Comparison of ENCODE assay signal across 1 cellular context in the genomic region with DNA sequence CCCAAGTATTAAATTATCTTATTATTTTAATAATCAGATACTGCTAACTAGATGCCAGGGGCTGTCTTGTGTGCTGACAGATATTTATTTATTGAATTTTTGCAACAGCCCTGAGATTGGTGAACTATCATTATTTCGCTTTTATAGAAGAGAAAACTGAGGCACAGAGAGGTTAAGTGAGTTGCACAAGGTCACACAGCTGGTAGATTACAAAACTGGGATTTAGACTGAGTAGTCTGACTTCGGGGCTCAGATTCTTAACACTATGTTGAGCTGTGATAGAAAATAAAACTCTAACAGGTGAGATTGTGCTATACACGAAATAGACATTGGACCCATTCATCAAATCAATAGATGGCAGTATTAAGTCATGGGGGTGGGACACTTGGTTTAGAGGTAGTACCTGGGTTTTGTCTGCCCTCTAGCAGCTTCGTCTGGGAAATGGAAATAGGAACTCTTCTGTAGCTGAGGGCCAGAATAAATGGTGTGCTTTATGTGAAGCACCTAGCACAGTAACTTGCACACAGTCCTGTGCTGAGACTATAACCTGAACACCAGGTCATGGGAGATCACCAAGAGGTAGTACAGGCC.
TF ChIP-seq lines count a peak whose summit lies in the region.

No MANE protein-coding gene starts in this region.

TF ChIP-seq in HCT116, 20 proteins besides CTCF, POLR2A, EP300 and RAD21 (continued from another document):
- TF ChIP-seq, protein P1, sequence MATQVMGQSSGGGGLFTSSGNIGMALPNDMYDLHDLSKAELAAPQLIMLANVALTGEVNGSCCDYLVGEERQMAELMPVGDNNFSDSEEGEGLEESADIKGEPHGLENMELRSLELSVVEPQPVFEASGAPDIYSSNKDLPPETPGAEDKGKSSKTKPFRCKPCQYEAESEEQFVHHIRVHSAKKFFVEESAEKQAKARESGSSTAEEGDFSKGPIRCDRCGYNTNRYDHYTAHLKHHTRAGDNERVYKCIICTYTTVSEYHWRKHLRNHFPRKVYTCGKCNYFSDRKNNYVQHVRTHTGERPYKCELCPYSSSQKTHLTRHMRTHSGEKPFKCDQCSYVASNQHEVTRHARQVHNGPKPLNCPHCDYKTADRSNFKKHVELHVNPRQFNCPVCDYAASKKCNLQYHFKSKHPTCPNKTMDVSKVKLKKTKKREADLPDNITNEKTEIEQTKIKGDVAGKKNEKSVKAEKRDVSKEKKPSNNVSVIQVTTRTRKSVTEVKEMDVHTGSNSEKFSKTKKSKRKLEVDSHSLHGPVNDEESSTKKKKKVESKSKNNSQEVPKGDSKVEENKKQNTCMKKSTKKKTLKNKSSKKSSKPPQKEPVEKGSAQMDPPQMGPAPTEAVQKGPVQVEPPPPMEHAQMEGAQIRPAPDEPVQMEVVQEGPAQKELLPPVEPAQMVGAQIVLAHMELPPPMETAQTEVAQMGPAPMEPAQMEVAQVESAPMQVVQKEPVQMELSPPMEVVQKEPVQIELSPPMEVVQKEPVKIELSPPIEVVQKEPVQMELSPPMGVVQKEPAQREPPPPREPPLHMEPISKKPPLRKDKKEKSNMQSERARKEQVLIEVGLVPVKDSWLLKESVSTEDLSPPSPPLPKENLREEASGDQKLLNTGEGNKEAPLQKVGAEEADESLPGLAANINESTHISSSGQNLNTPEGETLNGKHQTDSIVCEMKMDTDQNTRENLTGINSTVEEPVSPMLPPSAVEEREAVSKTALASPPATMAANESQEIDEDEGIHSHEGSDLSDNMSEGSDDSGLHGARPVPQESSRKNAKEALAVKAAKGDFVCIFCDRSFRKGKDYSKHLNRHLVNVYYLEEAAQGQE (IDR thresholded peaks at IDR 0.05; ENCODE audit: low read depth) = no peak
